ENCODE assay signal across 28 cellular contexts in genomic region chr7:82209200-82209599, GRCh38.
"Had no signal": no experiment of that assay in that cellular context is flagged by ENCODE, and none has a peak within 500 bp of the region (broad histone marks: within the 10 kb centered on the region; RNA-seq: fewer than 3 reads in every experiment).

No MANE protein-coding gene starts in this region.

- H3K4me1 ChIP-seq: breast epithelium, left lung had no signal

- H3K36me3 ChIP-seq: breast epithelium, esophagus muscularis mucosa, left lung, neutrophil, right atrium auricular region, stomach had no signal

- H3K9me3 Mint-ChIP-seq: activated CD8-positive, alpha-beta T cell treated with anti-CD3 and anti-CD28 coated beads for 36 hours; dendritic cell treated with granulocyte-macrophage colony-stimulating factor and Interleukin-4, amounts not matched to agents 40 ng/mL and 50 ng/mL, for 4 days; stimulated activated memory B cell treated with anti-CD40 and anti-IgM and Interleukin-4, amounts not matched to agents 10 μg/mL and 1 μg/mL and 100 μg/mL, for 72 hours had no signal

- H3K36me3 Mint-ChIP-seq: natural killer cell; stimulated activated memory B cell treated with anti-CD40 and anti-IgM and Interleukin-4, amounts not matched to agents 10 μg/mL and 1 μg/mL and 100 μg/mL, for 72 hours; WTC11 had no signal

- H3K27me3 Mint-ChIP-seq: activated CD8-positive, alpha-beta T cell treated with anti-CD3 and anti-CD28 coated beads for 36 hours; activated T-helper 17 cell treated with anti-CD3 and anti-CD28 coated beads, Interleukin-2, amount 50 U/mL, for 72 hours; dendritic cell treated with granulocyte-macrophage colony-stimulating factor and Interleukin-4, amounts not matched to agents 40 ng/mL and 50 ng/mL, for 4 days; stimulated activated memory B cell treated with anti-CD40 and anti-IgM and Interleukin-4, amounts not matched to agents 10 μg/mL and 1 μg/mL and 100 μg/mL, for 72 hours had no signal

- H3K27ac Mint-ChIP-seq: activated CD8-positive, alpha-beta T cell treated with anti-CD3 and anti-CD28 coated beads for 36 hours; activated T-helper 17 cell treated with anti-CD3 and anti-CD28 coated beads, Interleukin-2, amount 50 U/mL, for 72 hours; dendritic cell treated with granulocyte-macrophage colony-stimulating factor and Interleukin-4, amounts not matched to agents 40 ng/mL and 50 ng/mL, for 4 days; natural killer cell; stimulated activated memory B cell treated with anti-CD40 and anti-IgM and Interleukin-4, amounts not matched to agents 10 μg/mL and 1 μg/mL and 100 μg/mL, for 72 hours; WTC11 had no signal

- ATAC-seq: activated CD8-positive, alpha-beta T cell treated with anti-CD3 and anti-CD28 coated beads for 36 hours; activated T-cell treated with anti-CD3 and anti-CD28 coated beads, Interleukin-2, amount 50 U/mL, for 4 hours; activated T-helper 17 cell treated with anti-CD3 and anti-CD28 coated beads, Interleukin-2, amount 50 U/mL, for 72 hours; left lung; natural killer cell; stimulated activated memory B cell treated with anti-CD40 and anti-IgM and Interleukin-4, amounts not matched to agents 10 μg/mL and 1 μg/mL and 100 μg/mL, for 72 hours; WTC11 had no signal

- H3K4me3 Mint-ChIP-seq: activated CD8-positive, alpha-beta T cell treated with anti-CD3 and anti-CD28 coated beads for 36 hours; activated T-cell treated with anti-CD3 and anti-CD28 coated beads, Interleukin-2, amount 50 U/mL, for 4 hours; activated T-helper 17 cell treated with anti-CD3 and anti-CD28 coated beads, Interleukin-2, amount 50 U/mL, for 72 hours; dendritic cell treated with granulocyte-macrophage colony-stimulating factor and Interleukin-4, amounts not matched to agents 40 ng/mL and 50 ng/mL, for 4 days; natural killer cell; stimulated activated memory B cell treated with anti-CD40 and anti-IgM and Interleukin-4, amounts not matched to agents 10 μg/mL and 1 μg/mL and 100 μg/mL, for 72 hours; WTC11 had no signal

- H3K4me1 Mint-ChIP-seq: activated T-helper 17 cell treated with anti-CD3 and anti-CD28 coated beads, Interleukin-2, amount 50 U/mL, for 72 hours; natural killer cell; stimulated activated memory B cell treated with anti-CD40 and anti-IgM and Interleukin-4, amounts not matched to agents 10 μg/mL and 1 μg/mL and 100 μg/mL, for 72 hours; WTC11 had no signal

- H3K4me3 ChIP-seq: breast epithelium, esophagus muscularis mucosa, left lung, lung, right atrium auricular region, smooth muscle cell, stomach, tibial nerve had no signal

- DNase-seq: activated CD4-positive, alpha-beta T cell treated with anti-CD3 and anti-CD28 coated beads for 1 hour; activated CD4-positive, alpha-beta T cell treated with anti-CD3 and anti-CD28 coated beads, Interleukin-2, amount 50 U/mL, for 1 hour; activated CD8-positive, alpha-beta T cell treated with anti-CD3 and anti-CD28 coated beads for 36 hours; activated gamma-delta T cell treated with Interleukin-2 at 50 U/mL for 16 hours; activated naive CD4-positive, alpha-beta T cell treated with anti-CD3 and anti-CD28 coated beads, Interleukin-2, amount 50 U/mL, for 16 hours; activated T-cell treated with anti-CD3 and anti-CD28 coated beads, Interleukin-2, amount 50 U/mL, for 4 hours; amygdala; central memory CD4-positive, alpha-beta T cell; foreskin melanocyte; left lung; mesendoderm; natural killer cell; stimulated activated CD4-positive, alpha-beta T cell treated with anti-CD3 and anti-CD28 coated beads, Interleukin-1b, Interleukin-23, amount 100 ng/mL, for 48 hours; stimulated activated CD4-positive, alpha-beta T cell treated with anti-CD3 and anti-CD28 coated beads, Interleukin-4, amount 100 ng/mL, for 4 hours; stimulated activated CD8-positive, alpha-beta memory T cell treated with anti-CD3 and anti-CD28 coated beads, Interleukin-4, amount 100 ng/mL, for 48 hours; stomach; T-helper 2 cell had no signal

- H3K9me3 ChIP-seq: breast epithelium, esophagus muscularis mucosa, left lung, neutrophil, right atrium auricular region had no signal

- H3K27ac ChIP-seq: breast epithelium, esophagus muscularis mucosa, left lung, neutrophil, right atrium auricular region, stomach, tibial nerve had no signal

- H3K27me3 ChIP-seq: breast epithelium, esophagus muscularis mucosa, left lung, neutrophil, right atrium auricular region, stomach, tibial nerve had no signal
